29 cellular contexts compared by ENCODE assay signal in the genomic region with DNA sequence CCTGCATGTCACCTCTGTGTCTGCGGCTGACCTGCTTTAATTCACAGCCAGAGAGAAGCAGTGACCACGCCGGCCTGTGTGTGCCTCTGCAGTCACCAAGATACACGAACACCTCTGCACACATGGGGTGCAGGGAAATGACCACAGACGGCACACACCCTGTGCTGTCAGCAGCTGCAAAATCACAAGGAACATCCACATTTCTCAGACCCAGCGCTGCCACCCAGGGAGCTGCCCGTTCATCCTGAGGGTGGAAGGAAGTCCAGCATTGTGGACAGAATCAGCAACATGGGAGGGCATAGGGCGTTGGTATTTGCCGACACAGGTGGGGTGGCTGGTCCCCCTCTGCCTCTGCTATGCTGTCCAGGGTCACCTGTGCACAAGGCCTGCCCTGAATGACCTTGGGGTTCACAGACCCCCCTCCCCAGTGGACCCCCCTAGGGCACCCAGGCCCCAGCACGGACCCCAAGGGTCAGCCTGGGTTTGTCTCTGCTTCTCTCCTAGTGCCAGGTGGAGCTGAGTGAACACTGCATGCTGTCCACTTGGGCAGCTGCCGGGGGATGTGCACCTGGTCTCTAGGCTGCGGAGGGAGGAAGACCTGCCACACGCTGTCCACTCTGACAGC.
"Had no signal": no experiment of that assay in that cellular context is flagged by ENCODE, and none has a peak within 500 bp of the region (broad histone marks: within the 10 kb centered on the region; RNA-seq: fewer than 3 reads in every experiment).

No MANE protein-coding gene starts in this region.

- ATAC-seq: foreskin keratinocyte; natural killer cell; sciatic nerve; stimulated activated memory B cell treated with anti-CD40 and anti-IgM and Interleukin-4, amounts not matched to agents 10 μg/mL and 1 μg/mL and 100 μg/mL, for 72 hours; T-helper 17 cell had no signal

- H3K27me3 ChIP-seq: breast epithelium, foreskin keratinocyte, hepatocyte, neutrophil, stomach, suprapubic skin, tibial nerve had no signal

- H3K4me1 ChIP-seq: breast epithelium, parathyroid adenoma, stomach, suprapubic skin had no signal

- DNase-seq: activated CD4-positive, alpha-beta T cell treated with anti-CD3 and anti-CD28 coated beads for 4 hours; activated CD4-positive, alpha-beta T cell treated with anti-CD3 and anti-CD28 coated beads, Interleukin-2, amount 50 U/mL, for 48 hours; activated CD4-positive, CD25-positive, alpha-beta regulatory T cell; activated naive CD4-positive, alpha-beta T cell treated with Interleukin-2 at 50 U/mL for 16 hours; activated naive CD8-positive, alpha-beta T cell treated with anti-CD3 and anti-CD28 coated beads for 36 hours; activated T-cell treated with anti-CD3 and anti-CD28 coated beads, Interleukin-2, amount 50 U/mL, for 48 hours; cerebellar nuclear complex; cortex of kidney; endodermal cell; foreskin keratinocyte; immature natural killer cell; kidney glomerular epithelial cell; left ventricle myocardium inferior; mammary epithelial cell; midbrain; natural killer cell; stimulated activated CD4-positive, alpha-beta T cell treated with anti-CD3 and anti-CD28 coated beads, Interleukin-15, amount 100 ng/mL, for 24 hours; T-helper 17 cell had no signal

- H3K9me3 ChIP-seq: breast epithelium, left ventricle myocardium inferior, neutrophil, stomach, suprapubic skin, tibial nerve had no signal

- H3K79me2 ChIP-seq: hepatocyte, parathyroid adenoma had no signal

- H3K36me3 Mint-ChIP-seq: activated naive CD8-positive, alpha-beta T cell treated with anti-CD3 and anti-CD28 coated beads for 36 hours; immature natural killer cell; natural killer cell; stimulated activated memory B cell treated with anti-CD40 and anti-IgM and Interleukin-4, amounts not matched to agents 10 μg/mL and 1 μg/mL and 100 μg/mL, for 72 hours had no signal

- H2AFZ ChIP-seq: hepatocyte, parathyroid adenoma had no signal

- H3K27ac ChIP-seq: breast epithelium, epithelial cell of prostate, foreskin keratinocyte, hepatocyte, left ventricle myocardium inferior, neutrophil, parathyroid adenoma, stomach, suprapubic skin, tibial nerve had no signal

- H3K36me3 ChIP-seq: breast epithelium, neutrophil had no signal

- H3K4me1 Mint-ChIP-seq: activated naive CD8-positive, alpha-beta T cell treated with anti-CD3 and anti-CD28 coated beads for 36 hours; immature natural killer cell; natural killer cell; stimulated activated memory B cell treated with anti-CD40 and anti-IgM and Interleukin-4, amounts not matched to agents 10 μg/mL and 1 μg/mL and 100 μg/mL, for 72 hours; T-helper 17 cell had no signal

- H3K4me3 ChIP-seq: breast epithelium, hepatocyte, left ventricle myocardium inferior, smooth muscle cell, stomach, suprapubic skin, tibial nerve had no signal

- H3K27ac Mint-ChIP-seq: activated naive CD8-positive, alpha-beta T cell treated with anti-CD3 and anti-CD28 coated beads for 36 hours; endodermal cell; immature natural killer cell; natural killer cell; stimulated activated memory B cell treated with anti-CD40 and anti-IgM and Interleukin-4, amounts not matched to agents 10 μg/mL and 1 μg/mL and 100 μg/mL, for 72 hours; T-helper 17 cell had no signal

- H3K9me3 Mint-ChIP-seq: activated naive CD8-positive, alpha-beta T cell treated with anti-CD3 and anti-CD28 coated beads for 36 hours; endodermal cell; immature natural killer cell; natural killer cell; stimulated activated memory B cell treated with anti-CD40 and anti-IgM and Interleukin-4, amounts not matched to agents 10 μg/mL and 1 μg/mL and 100 μg/mL, for 72 hours had no signal

- H3K4me3 Mint-ChIP-seq: activated naive CD8-positive, alpha-beta T cell treated with anti-CD3 and anti-CD28 coated beads for 36 hours; endodermal cell; immature natural killer cell; natural killer cell; stimulated activated memory B cell treated with anti-CD40 and anti-IgM and Interleukin-4, amounts not matched to agents 10 μg/mL and 1 μg/mL and 100 μg/mL, for 72 hours; T-helper 17 cell had no signal

- H3K27me3 Mint-ChIP-seq: activated naive CD8-positive, alpha-beta T cell treated with anti-CD3 and anti-CD28 coated beads for 36 hours had no signal

- H3K4me2 ChIP-seq: hepatocyte, smooth muscle cell had no signal

- H3K9ac ChIP-seq: parathyroid adenoma had no signal
